ENCODE assay signal across 22 cellular contexts in genomic region chr10:100122780-100123179, GRCh38. TPM values are rescaled to one million over a fixed set of nuclear protein-coding genes. Genes with fewer than 3 reads are reported as not detected.
DNase-seq lines count a peak whose midpoint lies in the region; ATAC-seq, FAIRE-seq and TF ChIP-seq lines count a peak whose summit lies in the region.
"Had no signal": no experiment of that assay in that cellular context is flagged by ENCODE, and none has a peak within 500 bp of the region (broad histone marks: within the 10 kb centered on the region; RNA-seq: fewer than 3 reads in every experiment).

No MANE protein-coding gene starts in this region.

- intact Hi-C loops in activated CD4-positive, alpha-beta memory T cell treated with anti-CD3 and anti-CD28 coated beads for 36 hours (cut with micrococcal nuclease), result no loop called here

- H4K8ac ChIP-seq in H1 (ENCODE audit: extremely low read depth, insufficient read depth, low read length), result no peak overlapping the region

- ATAC-seq in DND-41 (ENCODE audit: insufficient read depth, low read depth), result no peak; the same call in 2 of the 3 replicates
- ATAC-seq in HG03571 (IDR thresholded peaks at IDR 0.05; ENCODE audit: unreplicated experiment), result no peak

- H3K4me3 ChIP-seq in DND-41 (ENCODE audit: low read depth in 1 of 2, low read length in 2 of 2) (no peak overlapping the region), SJCRH30 (peak overlapping the region; percentile 25; the same call in 1 of the 2 replicates), H1 (ENCODE audit: extremely low read depth in 1 of 4, insufficient read depth in 2 of 4, low read depth in 3 of 4, low read length in 4 of 4) (no peak overlapping the region)
- H3K4me3 ChIP-seq in CD8-positive, alpha-beta memory T cell (ENCODE audit: low read length), result no peak overlapping the region
- H3K4me3 ChIP-seq: MG63 had no signal

- H3K9ac ChIP-seq in DND-41 (ENCODE audit: low read depth, low read length) (no peak overlapping the region), H1 (replicated peaks in 1 of 4; ENCODE audit: extremely low read depth in 1 of 4, low read depth in 3 of 4, low read length in 3 of 4) (no peak overlapping the region)
- H3K9ac ChIP-seq: KMS-11 had no signal

- no peak overlapping the region for H2BK12ac ChIP-seq in H1 (ENCODE audit: low read depth, low read length)

- no peak overlapping the region for H3K27ac ChIP-seq in DND-41 (ENCODE audit: low read length)
- no peak overlapping the region for H3K27ac ChIP-seq in SJCRH30
- no peak overlapping the region for H3K27ac ChIP-seq in H1 (ENCODE audit: low read depth, low read length)
- H3K27ac ChIP-seq in CD8-positive, alpha-beta memory T cell (ENCODE audit: low read depth, low read length), result no peak overlapping the region
- H3K27ac ChIP-seq: KMS-11 had no signal

- TF ChIP-seq RAD21 in H1 (IDR thresholded peaks at IDR 0.05 in 1 of 2, conservative IDR thresholded peaks at IDR 0.05 in 1 of 2; ENCODE audit: low read depth in 2 of 2, low read length in 2 of 2), result no peak

- no peaks in the 10 kb centered on the region for H3K79me1 ChIP-seq in H1 (ENCODE audit: low read depth, low read length)

- peak overlapping the region; percentile 13 for H3K27ac Mint-ChIP-seq in activated CD4-positive, alpha-beta memory T cell treated with anti-CD3 and anti-CD28 coated beads, Interleukin-2, amount 10 ng/mL, durations not matched to agents 7 days and 5 days
- no peak overlapping the region for H3K27ac Mint-ChIP-seq in activated CD4-positive, alpha-beta memory T cell treated with anti-CD3 and anti-CD28 coated beads for 36 hours
- peak overlapping the region in 1 of 8 donors; percentile 12 for H3K27ac Mint-ChIP-seq in CD8-positive, alpha-beta memory T cell
- no peak overlapping the region for H3K27ac Mint-ChIP-seq in osteocyte (ENCODE audit: unreplicated experiment)

- H2BK120ac ChIP-seq in H1 (replicated peaks; ENCODE audit: low read depth, low read length), result no peak overlapping the region

- CTCF ChIA-PET in activated CD4-positive, alpha-beta memory T cell treated with anti-CD3 and anti-CD28 coated beads, Interleukin-2, amount 10 ng/mL, durations not matched to agents 7 days and 5 days (lab: Charles Lee), result interaction anchor here (1.2 kb wide), 1 partner anchor 8 kb away, joined by 3 read pairs; no protein-coding TSS in a partner anchor
- CTCF ChIA-PET in activated CD4-positive, alpha-beta memory T cell treated with anti-CD3 and anti-CD28 coated beads for 36 hours (lab: Charles Lee), result no interaction called here
- CTCF ChIA-PET in H1 (lab: Charles Lee; ENCODE audit: partially characterized antibody), result no interaction called here
- CTCF ChIA-PET in CD8-positive, alpha-beta memory T cell (lab: Charles Lee), result no interaction called here

- TF ChIP-seq EP300 in H1 (IDR thresholded peaks at IDR 0.05; ENCODE audit: borderline replicate concordance in 1 of 2, low read depth in 2 of 2, low read length in 2 of 2), result no peak

- H3K9me3 Mint-ChIP-seq in activated CD4-positive, alpha-beta memory T cell treated with anti-CD3 and anti-CD28 coated beads, Interleukin-2, amount 10 ng/mL, durations not matched to agents 7 days and 5 days, result no peaks in the 10 kb centered on the region
- no peaks in the 10 kb centered on the region for H3K9me3 Mint-ChIP-seq in activated CD4-positive, alpha-beta memory T cell treated with anti-CD3 and anti-CD28 coated beads for 36 hours
- H3K9me3 Mint-ChIP-seq in CD8-positive, alpha-beta memory T cell, result no peaks in the 10 kb centered on the region
- no peaks in the 10 kb centered on the region for H3K9me3 Mint-ChIP-seq in osteocyte (ENCODE audit: unreplicated experiment)

- H2BK15ac ChIP-seq in H1 (ENCODE audit: low read length), result no peak overlapping the region

- H2AFZ ChIP-seq in DND-41 (ENCODE audit: low read depth, low read length) (peak overlapping the region; percentile 13), H1 (ENCODE audit: low read length) (0 out of 2 replicates have a peak overlapping the region, but pooled peaks have one; percentile 12)

- TF ChIP-seq CTCF in DND-41 (IDR thresholded peaks at IDR 0.05; ENCODE audit: borderline replicate concordance, extremely low read depth, low read length, poor library complexity, severe bottlenecking) (no peak), H1 (IDR thresholded peaks at IDR 0.05; ENCODE audit: control extremely low read depth in 1 of 3, insufficient read depth in 1 of 3, low read depth in 1 of 3, low read length in 3 of 3) (no peak), osteocyte (IDR thresholded peaks at IDR 0.05) (no peak)

- H3K23ac ChIP-seq in H1 (ENCODE audit: insufficient read length), result no peak overlapping the region

- no peaks in the 10 kb centered on the region for H3K23me2 ChIP-seq in H1 (ENCODE audit: low read depth, low read length)

- H3K27me3 ChIP-seq in DND-41 (ENCODE audit: insufficient read depth, low read length, poor library complexity) (no peaks in the 10 kb centered on the region), SJCRH30 (no peaks in the 10 kb centered on the region), H1 (replicated peaks in 1 of 4; ENCODE audit: control insufficient read depth in 3 of 4, extremely low read depth in 1 of 4, insufficient read depth in 3 of 4, low read length in 3 of 4) (no peaks in the 10 kb centered on the region)
- no peaks in the 10 kb centered on the region for H3K27me3 ChIP-seq in CD8-positive, alpha-beta memory T cell (ENCODE audit: insufficient read depth, low read length, poor library complexity, severe bottlenecking)
- H3K27me3 ChIP-seq: MG63 had no signal

- H3K79me2 ChIP-seq in DND-41 (ENCODE audit: insufficient read depth, low read length) (no peaks in the 10 kb centered on the region), H1 (ENCODE audit: control insufficient read depth in 1 of 2, insufficient read depth in 2 of 2, low read length in 2 of 2) (no peaks in the 10 kb centered on the region)

- H2AK5ac ChIP-seq in H1 (ENCODE audit: low read depth, low read length), result no peak overlapping the region

- no peak for FAIRE-seq in H1 (lab: Jason Lieb, UNC)
- FAIRE-seq: G401.6, GM12891 had no signal

- H3K4me1 ChIP-seq in DND-41 (ENCODE audit: insufficient read depth, low read length) (peaks cover 8% of the 10 kb centered on the region), SJCRH30 (peaks cover 5% of the 10 kb centered on the region), H1 (replicated peaks in 1 of 4; ENCODE audit: control insufficient read depth in 3 of 4, insufficient read depth in 4 of 4, low read length in 3 of 4) (no peaks in the 10 kb centered on the region)
- H3K4me1 ChIP-seq in CD8-positive, alpha-beta memory T cell (ENCODE audit: insufficient read depth, low read length), result no peaks in the 10 kb centered on the region

- POLR2A ChIA-PET in activated CD4-positive, alpha-beta memory T cell treated with anti-CD3 and anti-CD28 coated beads, Interleukin-2, amount 10 ng/mL, durations not matched to agents 7 days and 5 days (lab: Charles Lee), result no interaction called here
- POLR2A ChIA-PET in activated CD4-positive, alpha-beta memory T cell treated with anti-CD3 and anti-CD28 coated beads for 36 hours (lab: Charles Lee), result no interaction called here
- POLR2A ChIA-PET in H1 (lab: Charles Lee; ENCODE audit: partially characterized antibody), result no interaction called here
- POLR2A ChIA-PET in CD8-positive, alpha-beta memory T cell (lab: Charles Lee), result no interaction called here

- H4K91ac ChIP-seq in H1 (replicated peaks; ENCODE audit: insufficient read length, low read length), result no peak overlapping the region

- no peak overlapping the region for H2BK5ac ChIP-seq in H1 (ENCODE audit: low read depth, low read length)

- no peak overlapping the region for H2BK20ac ChIP-seq in H1 (ENCODE audit: low read length)

- no peak for TF ChIP-seq POLR2A in H1 (IDR thresholded peaks at IDR 0.05; ENCODE audit: control extremely low read depth in 1 of 2, low read depth in 2 of 2, low read length in 2 of 2)

- no peak overlapping the region for H3K56ac ChIP-seq in H1 (replicated peaks; ENCODE audit: insufficient read length, low read depth, low read length)

- H4K20me1 ChIP-seq in DND-41 (ENCODE audit: insufficient read depth, low read length) (no peaks in the 10 kb centered on the region), H1 (replicated peaks in 1 of 2; ENCODE audit: control insufficient read depth in 1 of 2, insufficient read depth in 2 of 2, low read length in 2 of 2) (no peaks in the 10 kb centered on the region)

- H4K5ac ChIP-seq in H1 (ENCODE audit: insufficient read length, low read depth, low read length), result no peak overlapping the region

- peak; percentile 28 for DNase-seq in activated CD4-positive, alpha-beta memory T cell treated with anti-CD3 and anti-CD28 coated beads, Interleukin-2, amount 10 ng/mL, durations not matched to agents 7 days and 5 days
- DNase-seq in activated CD4-positive, alpha-beta memory T cell treated with anti-CD3 and anti-CD28 coated beads for 36 hours, result no peak
- DNase-seq in DND-41, result peak; percentile 17
- DNase-seq in SJCRH30, result no peak
- DNase-seq in H1 (ENCODE audit: low read depth in 1 of 2, low spot score in 2 of 2), result no peak
- DNase-seq in CD8-positive, alpha-beta memory T cell, result no peak
- no peak for DNase-seq in osteocyte (ENCODE audit: extremely low spot score, unreplicated experiment)
- DNase-seq: DMS79 treated with DMSO at 0.1 percent for 48 hours; MG63; NCI-H1105; NCI-H187 treated with DMSO at 0.1 percent for 48 hours; NCI-H446; NCI-H69; NK-92 treated with Interleukin-12 subunit alpha and Interleukin-12 subunit beta, amount 100 ng/mL, for 24 hours; SHP77 treated with DMSO at 0.1 percent for 48 hours had no signal

- H3K4me3 Mint-ChIP-seq in activated CD4-positive, alpha-beta memory T cell treated with anti-CD3 and anti-CD28 coated beads, Interleukin-2, amount 10 ng/mL, durations not matched to agents 7 days and 5 days, result peak overlapping the region; percentile 33
- H3K4me3 Mint-ChIP-seq in activated CD4-positive, alpha-beta memory T cell treated with anti-CD3 and anti-CD28 coated beads for 36 hours, result no peak overlapping the region
- H3K4me3 Mint-ChIP-seq in CD8-positive, alpha-beta memory T cell, result no peak overlapping the region
- no peak overlapping the region for H3K4me3 Mint-ChIP-seq in osteocyte (ENCODE audit: unreplicated experiment)

- no peak overlapping the region for H3K14ac ChIP-seq in H1 (ENCODE audit: insufficient read length)

- no peaks in the 10 kb centered on the region for H3K36me3 Mint-ChIP-seq in activated CD4-positive, alpha-beta memory T cell treated with anti-CD3 and anti-CD28 coated beads, Interleukin-2, amount 10 ng/mL, durations not matched to agents 7 days and 5 days (ENCODE audit: low read depth)
- no peaks in the 10 kb centered on the region for H3K36me3 Mint-ChIP-seq in activated CD4-positive, alpha-beta memory T cell treated with anti-CD3 and anti-CD28 coated beads for 36 hours
- H3K36me3 Mint-ChIP-seq in CD8-positive, alpha-beta memory T cell, result no peaks in the 10 kb centered on the region
- H3K36me3 Mint-ChIP-seq in osteocyte (ENCODE audit: unreplicated experiment), result no peaks in the 10 kb centered on the region

- H3K27me3 Mint-ChIP-seq in activated CD4-positive, alpha-beta memory T cell treated with anti-CD3 and anti-CD28 coated beads, Interleukin-2, amount 10 ng/mL, durations not matched to agents 7 days and 5 days, result peaks cover 14% of the 10 kb centered on the region
- H3K27me3 Mint-ChIP-seq in activated CD4-positive, alpha-beta memory T cell treated with anti-CD3 and anti-CD28 coated beads for 36 hours, result peaks cover 7% of the 10 kb centered on the region
- peaks cover 12 to 14% of the 10 kb centered on the region in 2 donors for H3K27me3 Mint-ChIP-seq in CD8-positive, alpha-beta memory T cell
- peaks cover 36% of the 10 kb centered on the region for H3K27me3 Mint-ChIP-seq in osteocyte (ENCODE audit: unreplicated experiment)

- H3K4me2 ChIP-seq in DND-41 (ENCODE audit: insufficient read depth, low read length), result no peak overlapping the region
- no peak overlapping the region for H3K4me2 ChIP-seq in H1 (ENCODE audit: insufficient read depth in 1 of 2, low read depth in 2 of 2, low read length in 2 of 2)
- H3K4me2 ChIP-seq: KMS-11 had no signal

- H3K18ac ChIP-seq in H1 (ENCODE audit: extremely low read depth, low read length), result no peak overlapping the region

- H3K4ac ChIP-seq in H1 (replicated peaks; ENCODE audit: insufficient read length, low read depth, low read length), result no peak overlapping the region

- H3K9me3 ChIP-seq in DND-41 (ENCODE audit: insufficient read depth, low read length, severe bottlenecking), result no peaks in the 10 kb centered on the region
- H3K9me3 ChIP-seq in SJCRH30 (replicated peaks), result no peaks in the 10 kb centered on the region
- no peaks in the 10 kb centered on the region for H3K9me3 ChIP-seq in H1 (ENCODE audit: insufficient read depth in 2 of 2, low read depth in 1 of 2, low read length in 1 of 2)
- no peaks in the 10 kb centered on the region for H3K9me3 ChIP-seq in CD8-positive, alpha-beta memory T cell (ENCODE audit: low read length)
- H3K9me3 ChIP-seq: MG63 had no signal

- H3K36me3 ChIP-seq in DND-41 (ENCODE audit: insufficient read depth, low read length), result no peaks in the 10 kb centered on the region
- no peaks in the 10 kb centered on the region for H3K36me3 ChIP-seq in SJCRH30
- no peaks in the 10 kb centered on the region for H3K36me3 ChIP-seq in H1 (ENCODE audit: control insufficient read depth in 2 of 4, insufficient read depth in 4 of 4, low read length in 3 of 4)
- no peaks in the 10 kb centered on the region for H3K36me3 ChIP-seq in CD8-positive, alpha-beta memory T cell (ENCODE audit: insufficient read depth, low read length)
- H3K36me3 ChIP-seq: MG63 had no signal

- peaks cover 15% of the 10 kb centered on the region for H3K4me1 Mint-ChIP-seq in activated CD4-positive, alpha-beta memory T cell treated with anti-CD3 and anti-CD28 coated beads, Interleukin-2, amount 10 ng/mL, durations not matched to agents 7 days and 5 days
- H3K4me1 Mint-ChIP-seq in activated CD4-positive, alpha-beta memory T cell treated with anti-CD3 and anti-CD28 coated beads for 36 hours (ENCODE audit: low read depth), result peaks cover 5% of the 10 kb centered on the region
- peaks cover 6 to 7% (median 7%) of the 10 kb centered on the region in 3 donors for H3K4me1 Mint-ChIP-seq in CD8-positive, alpha-beta memory T cell
- no peaks in the 10 kb centered on the region for H3K4me1 Mint-ChIP-seq in osteocyte (ENCODE audit: unreplicated experiment)

RNA-seq across cellular contexts. Expression of gene CPN1, which starts 41.1 kb away (rescaled TPM):
- not detected for total RNA-seq in activated CD4-positive, alpha-beta memory T cell treated with anti-CD3 and anti-CD28 coated beads, Interleukin-2, amount 10 ng/mL, durations not matched to agents 7 days and 5 days
- total RNA-seq in activated CD4-positive, alpha-beta memory T cell treated with anti-CD3 and anti-CD28 coated beads for 36 hours, result not detected
- not detected in 2 replicates for total RNA-seq in SJCRH30 (2014; rRNA removed; shearing (Covaris generic))
- total RNA-seq in H1 (2021; fragmentation: NEBNext Ultra II Directional; extraction: Animal tissue kit (Norgen Biotek cat#: 25700)), result 0.15 TPM in 1 of 2 replicates, not detected in the other
- 0.20 and 0.61 TPM in 2 replicates for polyA plus RNA-seq in H1 (2011; rRNA removed)
- 0.35 TPM for polyA plus RNA-seq in H1 (2011; cell fraction: cytosol; rRNA removed)
- polyA plus RNA-seq in H1 (2011; cell fraction: nucleus; rRNA removed), result 0.26 TPM
- polyA plus RNA-seq in H1 (2012, experiment 1 of 2), result 0.19 to 0.59 TPM (median 0.33 TPM) in 4 replicates
- polyA plus RNA-seq in H1 (2012, experiment 2 of 2), result not detected
- polyA plus RNA-seq in H1 (2013, experiment 1 of 2), result 0.16 TPM
- polyA plus RNA-seq in H1 (2013, experiment 2 of 2), result 0.24 TPM
- 0.95 TPM in 1 of 2 replicates, not detected in the other for polyA minus RNA-seq in H1 (2011; rRNA and poly(A)+ RNA removed)
- polyA minus RNA-seq in H1 (2011; cell fraction: cytosol; rRNA and poly(A)+ RNA removed), result not detected
- polyA minus RNA-seq in H1 (2011; cell fraction: nucleus; rRNA and poly(A)+ RNA removed), result 1.1 TPM
- not detected for total RNA-seq in CD8-positive, alpha-beta memory T cell
- not detected for polyA plus RNA-seq in CD8-positive, alpha-beta memory T cell
- total RNA-seq in osteocyte, result not detected in 2 replicates
- total RNA-seq: A172, OCI-LY7 had no signal
- polyA plus RNA-seq: BJ had no signal

Comparison
In these comparisons a context has a peak if more than half of its experiments do, and no peak if none do; other contexts are left out.
1. DNase-seq: peak in activated CD4-positive, alpha-beta memory T cell treated with anti-CD3 and anti-CD28 coated beads, Interleukin-2, amount 10 ng/mL, durations not matched to agents 7 days and 5 days (single experiment) and DND-41 (single experiment); none in activated CD4-positive, alpha-beta memory T cell treated with anti-CD3 and anti-CD28 coated beads for 36 hours (single experiment), SJCRH30 (0 of 2), H1 (0 of 2), CD8-positive, alpha-beta memory T cell (0 of 5) and osteocyte (single experiment).